1 cellular context compared by ENCODE assay signal in genomic region chr10:69750011-69750373, GRCh38.
TF ChIP-seq lines count a peak whose summit lies in the region.

No MANE protein-coding gene starts in this region.

TF ChIP-seq in A549, 52 proteins besides CTCF, POLR2A, EP300 and RAD21 (continued from another document):
- TF ChIP-seq PBX3 (IDR thresholded peaks at IDR 0.05): no peak
- no peak for TF ChIP-seq RCOR1 (IDR thresholded peaks at IDR 0.05; ENCODE audit: low read depth, low read length)
- no peak for TF ChIP-seq FOXS1 (CRISPR knock-in tag; IDR thresholded peaks at IDR 0.05)
